8 cellular contexts compared by ENCODE assay signal in the genomic region with DNA sequence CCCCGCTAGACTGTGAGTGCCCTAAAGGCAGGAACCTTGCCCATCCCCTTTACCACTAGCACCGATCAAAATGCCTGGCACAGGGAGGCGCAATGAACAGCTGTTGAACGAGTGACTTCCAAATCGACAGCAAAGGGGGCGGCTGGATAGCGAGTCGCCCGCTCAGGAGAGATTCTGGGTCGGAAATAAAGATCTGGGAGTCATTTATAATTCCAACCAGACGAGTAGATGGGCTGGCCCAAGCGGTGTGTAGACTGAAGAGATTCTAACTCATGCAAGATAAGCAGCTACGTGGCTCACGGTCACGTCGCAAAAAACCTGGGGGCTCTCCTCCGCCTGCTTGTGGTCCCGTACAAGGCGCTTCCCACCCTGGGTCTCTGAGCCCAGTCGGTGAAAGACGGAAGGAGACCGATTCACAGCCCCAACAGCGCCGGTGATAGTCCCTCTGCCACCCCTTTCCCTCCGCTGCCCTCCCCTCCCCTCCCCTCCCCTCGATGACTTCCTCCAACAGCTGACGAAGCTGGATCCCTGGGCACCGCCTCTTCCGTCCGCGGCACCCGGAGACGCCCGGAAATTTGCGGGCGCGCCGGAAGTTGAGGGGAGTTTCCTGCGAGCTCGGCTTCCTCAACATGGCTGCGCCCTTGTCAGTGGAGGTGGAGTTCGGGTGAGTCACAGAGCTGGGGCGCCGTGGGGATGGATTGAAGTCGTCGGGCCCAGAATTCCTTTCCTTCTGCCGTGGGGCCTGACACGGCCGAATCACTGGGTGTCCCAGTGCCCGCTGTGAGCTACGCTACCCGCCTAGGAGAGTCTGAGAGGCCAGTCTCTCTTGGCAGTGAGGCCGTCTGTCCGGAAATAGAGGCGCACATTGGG. TPM values are rescaled to one million over a fixed set of nuclear protein-coding genes. Genes with fewer than 3 reads are reported as not detected.
DNase-seq lines count a peak whose midpoint lies in the region; ATAC-seq, FAIRE-seq and TF ChIP-seq lines count a peak whose summit lies in the region.

Gene URM1 (plus strand): TSS at position 623 of the 870 bp plus-strand sequence. CDS start 7 bp downstream, at position 630.

- ATAC-seq in GM19043 (IDR thresholded peaks at IDR 0.05; ENCODE audit: low read depth, unreplicated experiment) (peak; percentile 84), HG03378 (IDR thresholded peaks at IDR 0.05; ENCODE audit: unreplicated experiment) (peak; percentile 69)

- no peaks in the 10 kb centered on the region for H3K27me3 ChIP-seq in keratinocyte (ENCODE audit: control insufficient read depth, extremely low read depth, insufficient read depth, low read length)

- H3K4me3 ChIP-seq in keratinocyte (ENCODE audit: control insufficient read depth in 2 of 3, extremely low read depth in 1 of 3, insufficient read depth in 2 of 3, low read depth in 1 of 3, low read length in 3 of 3), result peak within 1 kb of the TSS; percentile 71 to 91 (median 76)

- H3K4me2 ChIP-seq in keratinocyte (ENCODE audit: control insufficient read depth, extremely low read depth, insufficient read depth, low read depth, low read length), result peak within 1 kb of the TSS; percentile 92

- H3K79me2 ChIP-seq in keratinocyte (ENCODE audit: control insufficient read depth, insufficient read depth, low read length), result peaks cover 43% of the 10 kb centered on the region

- FAIRE-seq in keratinocyte (lab: Jason Lieb, UNC), result peak; percentile 81

- H3K9ac ChIP-seq in keratinocyte (ENCODE audit: control insufficient read depth, extremely low read depth, insufficient read depth, low read length), result peak within 1 kb of the TSS; percentile 91

- H3K9me1 ChIP-seq in keratinocyte (ENCODE audit: control insufficient read depth, extremely low read depth, insufficient read depth, low read length), result peaks cover 2% of the 10 kb centered on the region

- H3K36me3 ChIP-seq in keratinocyte (ENCODE audit: control insufficient read depth in 2 of 2, extremely low read depth in 1 of 2, insufficient read depth in 2 of 2, low read length in 2 of 2), result peaks cover 4% of the 10 kb centered on the region in 2 experiments

- H3K4me1 ChIP-seq in keratinocyte (ENCODE audit: control insufficient read depth, extremely low read depth, insufficient read depth, low read length), result peaks cover 13% of the 10 kb centered on the region

- peak in 2 of 3 experiments; percentile 1 to 49 for TF ChIP-seq CTCF in keratinocyte (optimal IDR thresholded peaks at IDR 0.05 in 1 of 3, IDR thresholded peaks at IDR 0.05 in 1 of 3, conservative IDR thresholded peaks at IDR 0.05 in 1 of 3; ENCODE audit: extremely low read depth in 1 of 3, insufficient read depth in 2 of 3, low read length in 3 of 3)

- dilution Hi-C loops in keratinocyte (cut with MboI; ENCODE audit: extremely low pct_ligation_motif_present, low sequenced_read_pairs), result no loop called here

- peak within 1 kb of the TSS; percentile 63 for H3K27ac ChIP-seq in keratinocyte (ENCODE audit: control insufficient read depth, insufficient read depth, low read length)

- H3K9me3 ChIP-seq in keratinocyte (ENCODE audit: control insufficient read depth, low read depth, low read length), result no peaks in the 10 kb centered on the region

- peak within 1 kb of the TSS; percentile 93 for H2AFZ ChIP-seq in keratinocyte (ENCODE audit: control insufficient read depth, low read length)

- H4K20me1 ChIP-seq in keratinocyte (ENCODE audit: control insufficient read depth, extremely low read depth, insufficient read depth, low read length), result no peaks in the 10 kb centered on the region

- DNase-seq in AG20443 (ENCODE audit: low spot score), result peak; percentile 97
- DNase-seq in NCI-H460 (ENCODE audit: extremely low read depth, low read depth), result peak; percentile 96
- peak; percentile 93 for DNase-seq in activated CD4-positive, CD25-positive, alpha-beta regulatory T cell treated with anti-CD3 and anti-CD28 coated beads, Interleukin-2, amount 50 U/mL, for 72 hours
- DNase-seq in cerebellar cortex (ENCODE audit: low spot score), result peak; percentile 97
- peak; percentile 63 for DNase-seq in keratinocyte (ENCODE audit: low read depth, low spot score)
- DNase-seq in stimulated activated CD4-positive, alpha-beta T cell treated with anti-CD3 and anti-CD28 coated beads, Interleukin-12 subunit alpha, Interleukin-12 subunit beta, amount 100 ng/mL, for 48 hours (ENCODE audit: low read depth in 2 of 3, low spot score in 1 of 3), result peak; percentile 89 to 95 (median 91)

RNA-seq across cellular contexts. Expression of gene URM1, which starts in this region (rescaled TPM):
- total RNA-seq in NCI-H460 (2014; rRNA removed; shearing (Covaris generic)), result 52.5 and 64.7 TPM in 2 replicates
- polyA plus RNA-seq in NCI-H460 (2014; cell fraction: nucleus; rRNA removed), result 77.3 and 84.8 TPM in 2 replicates
- 29.1 to 32.4 TPM (median 31.1 TPM) in 3 replicates for polyA plus RNA-seq in keratinocyte
- 16.3 TPM for polyA plus RNA-seq in keratinocyte (2011; ENCODE audit: low read depth)
- polyA plus RNA-seq in keratinocyte (2011; cell fraction: cytosol; rRNA removed), result 36.1 and 42.7 TPM in 2 replicates
- 26.5 and 29.4 TPM in 2 replicates for polyA plus RNA-seq in keratinocyte (2011; cell fraction: nucleus; rRNA removed)
- polyA plus RNA-seq in keratinocyte (2012; ENCODE audit: low replicate concordance), result 32.5 and 33.6 TPM in 2 replicates
- polyA minus RNA-seq in keratinocyte, result 28.4 to 49.4 TPM (median 35.9 TPM) in 3 replicates
- polyA minus RNA-seq in keratinocyte (2011; cell fraction: cytosol; rRNA and poly(A)+ RNA removed), result 29.2 TPM
- polyA minus RNA-seq in keratinocyte (2011; cell fraction: nucleus; rRNA and poly(A)+ RNA removed), result 6.3 and 6.9 TPM in 2 replicates

Comparison
In these comparisons a context has a peak if more than half of its experiments do, and no peak if none do; other contexts are left out.
1. Peak in every context shown above with its lines: DNase-seq, ATAC-seq, H3K4me3 ChIP-seq and H3K27ac ChIP-seq.